26 cellular contexts compared by ENCODE assay signal in genomic region chr4:74121643-74122579, GRCh38. TPM values are rescaled to one million over a fixed set of nuclear protein-coding genes. Genes with fewer than 3 reads are reported as not detected.
"Had no signal": no experiment of that assay in that cellular context is flagged by ENCODE, and none has a peak within 500 bp of the region (broad histone marks: within the 10 kb centered on the region; RNA-seq: fewer than 3 reads in every experiment).

No MANE protein-coding gene starts in this region.

- H3K27me3 ChIP-seq: ascending aorta, body of pancreas had no signal

- H3K4me3 ChIP-seq: ascending aorta, body of pancreas had no signal

- H3K36me3 ChIP-seq: ascending aorta had no signal

- H3K9me3 Mint-ChIP-seq: activated CD4-positive, alpha-beta memory T cell treated with anti-CD3 and anti-CD28 coated beads for 36 hours had no signal

- H3K36me3 Mint-ChIP-seq: activated CD4-positive, alpha-beta memory T cell treated with anti-CD3 and anti-CD28 coated beads for 36 hours; activated naive CD4-positive, alpha-beta T cell treated with anti-CD3 and anti-CD28 coated beads, Interleukin-2, amount 50 U/mL, for 72 hours had no signal

- H3K27ac ChIP-seq: ascending aorta had no signal

- DNase-seq: activated CD4-positive, alpha-beta memory T cell treated with anti-CD3 and anti-CD28 coated beads for 36 hours; activated CD4-positive, alpha-beta T cell treated with anti-CD3 and anti-CD28 coated beads, Interleukin-2, amount 10 ng/mL, durations not matched to agents 7 days and 5 days; activated CD4-positive, CD25-positive, alpha-beta regulatory T cell; activated CD8-positive, alpha-beta memory T cell treated with anti-CD3 and anti-CD28 coated beads for 24 hours; activated effector memory CD4-positive, alpha-beta T cell treated with anti-CD3 and anti-CD28 coated beads, Interleukin-2, amount 50 U/mL, for 16 hours; activated naive CD4-positive, alpha-beta T cell treated with Interleukin-2 at 50 U/mL for 16 hours; activated naive CD8-positive, alpha-beta T cell treated with anti-CD3 and anti-CD28 coated beads, Interleukin-2, amount 50 U/mL, for 24 hours; activated T-cell treated with anti-CD3 and anti-CD28 coated beads, Interleukin-2, amount 50 U/mL, for 4 hours; amniotic stem cell; body of pancreas; central memory CD4-positive, alpha-beta T cell; Kasumi-1; MV-4-11; NCI-H1105 treated with DMSO at 0.1 percent for 48 hours; NCI-H1436 treated with DMSO at 0.1 percent for 48 hours; NCI-H187; NCI-H2081; NCI-H446; NCI-H524; SHP77 treated with DMSO at 0.1 percent for 48 hours; T-helper 17 cell; T-helper 9 cell had no signal

- H3K9me3 ChIP-seq: ascending aorta, body of pancreas had no signal

- ATAC-seq: activated naive CD4-positive, alpha-beta T cell treated with anti-CD3 and anti-CD28 coated beads, Interleukin-2, amount 50 U/mL, for 72 hours; activated naive CD8-positive, alpha-beta T cell treated with anti-CD3 and anti-CD28 coated beads, Interleukin-2, amount 50 U/mL, for 24 hours; activated T-cell treated with anti-CD3 and anti-CD28 coated beads, Interleukin-2, amount 50 U/mL, for 4 hours; T-helper 17 cell had no signal

- H3K4me1 Mint-ChIP-seq: activated CD4-positive, alpha-beta T cell treated with anti-CD3 and anti-CD28 coated beads, Interleukin-2, amount 10 ng/mL, durations not matched to agents 7 days and 5 days; activated naive CD8-positive, alpha-beta T cell treated with anti-CD3 and anti-CD28 coated beads, Interleukin-2, amount 50 U/mL, for 24 hours; T-helper 17 cell had no signal

- FAIRE-seq: bronchial epithelial cell had no signal

- H3K27me3 Mint-ChIP-seq: activated CD4-positive, alpha-beta T cell treated with anti-CD3 and anti-CD28 coated beads, Interleukin-2, amount 10 ng/mL, durations not matched to agents 7 days and 5 days had no signal

- H3K4me3 Mint-ChIP-seq: activated CD4-positive, alpha-beta memory T cell treated with anti-CD3 and anti-CD28 coated beads for 36 hours; activated CD4-positive, alpha-beta T cell treated with anti-CD3 and anti-CD28 coated beads, Interleukin-2, amount 10 ng/mL, durations not matched to agents 7 days and 5 days; activated naive CD8-positive, alpha-beta T cell treated with anti-CD3 and anti-CD28 coated beads, Interleukin-2, amount 50 U/mL, for 24 hours; activated T-cell treated with anti-CD3 and anti-CD28 coated beads, Interleukin-2, amount 50 U/mL, for 4 hours; T-helper 17 cell had no signal

- H3K27ac Mint-ChIP-seq: activated CD4-positive, alpha-beta memory T cell treated with anti-CD3 and anti-CD28 coated beads for 36 hours; activated CD4-positive, alpha-beta T cell treated with anti-CD3 and anti-CD28 coated beads, Interleukin-2, amount 10 ng/mL, durations not matched to agents 7 days and 5 days; activated naive CD4-positive, alpha-beta T cell treated with anti-CD3 and anti-CD28 coated beads, Interleukin-2, amount 50 U/mL, for 72 hours; activated naive CD8-positive, alpha-beta T cell treated with anti-CD3 and anti-CD28 coated beads, Interleukin-2, amount 50 U/mL, for 24 hours; T-helper 17 cell had no signal

RNA-seq across cellular contexts. Expression of gene CXCL2, which starts 22.9 kb away (rescaled TPM):
- total RNA-seq: activated CD4-positive, alpha-beta memory T cell treated with anti-CD3 and anti-CD28 coated beads for 36 hours; activated naive CD4-positive, alpha-beta T cell treated with anti-CD3 and anti-CD28 coated beads, Interleukin-2, amount 50 U/mL, for 72 hours; M059J had no signal

RNA-seq across cellular contexts. Expression of gene MTHFD2L, which starts 36.0 kb away (rescaled TPM):
- total RNA-seq: ascending aorta had no signal
